ENCODE assay signal across 21 cellular contexts in the genomic region with DNA sequence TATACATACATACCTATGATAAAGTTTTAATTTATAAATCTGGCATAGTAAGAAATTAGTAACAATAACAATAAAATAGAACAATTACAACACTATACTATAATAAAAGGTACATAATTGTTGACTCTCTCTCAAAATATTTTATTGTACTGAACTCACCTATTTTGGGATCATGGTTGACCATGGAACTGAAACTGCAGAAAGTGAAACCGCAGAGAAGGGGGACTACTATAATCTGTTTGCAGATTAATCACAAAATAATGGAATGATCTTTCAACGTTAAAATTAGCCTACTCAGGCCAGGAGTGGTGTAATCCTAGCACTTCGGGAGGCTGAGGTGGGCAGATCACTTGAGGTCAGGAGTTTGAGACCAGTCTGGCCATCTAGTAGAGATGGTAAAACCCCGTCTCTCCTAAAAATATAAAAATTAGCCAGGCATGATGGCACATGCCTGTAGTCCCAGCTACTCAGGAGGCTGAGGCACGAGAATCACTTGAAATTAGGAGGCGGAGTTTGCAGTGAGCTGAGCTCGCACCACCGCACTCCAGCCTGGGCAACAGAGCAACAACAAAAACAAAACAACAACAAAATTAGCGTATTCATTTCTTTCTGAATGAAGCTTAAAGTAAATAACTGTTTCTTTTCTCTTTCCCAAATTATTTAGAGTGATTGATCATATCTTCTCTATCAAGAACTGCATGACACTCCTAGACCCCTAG. TPM values are rescaled to one million over a fixed set of nuclear protein-coding genes. Genes with fewer than 3 reads are reported as not detected.
DNase-seq lines count a peak whose midpoint lies in the region; ATAC-seq, FAIRE-seq and TF ChIP-seq lines count a peak whose summit lies in the region.
"Had no signal": no experiment of that assay in that cellular context is flagged by ENCODE, and none has a peak within 500 bp of the region (broad histone marks: within the 10 kb centered on the region; RNA-seq: fewer than 3 reads in every experiment).

No MANE protein-coding gene starts in this region.

- H3K23ac ChIP-seq in H9 (ENCODE audit: insufficient read length, low read depth, low read length), result no peak overlapping the region

- H3K36me3 ChIP-seq in CD4-positive, CD25-positive, alpha-beta regulatory T cell (ENCODE audit: control insufficient read depth, insufficient read depth, low read length), result peaks cover 5% of the 10 kb centered on the region
- H3K36me3 ChIP-seq: WERI-Rb-1 had no signal

- H3K14ac ChIP-seq in H9 (ENCODE audit: insufficient read depth, low read length), result no peak overlapping the region

- H3K9ac ChIP-seq in H9 (ENCODE audit: extremely low read depth, insufficient read length, low read length), result no peak overlapping the region

- WGBS in H9 (ENCODE audit: extremely low coverage, insufficient read length, low lambda C conversion rate), result no CpG with 5 or more reads among the region's 9 CpGs

- H4K91ac ChIP-seq in H9 (ENCODE audit: insufficient read length, low read depth, low read length), result no peak overlapping the region

- no peaks in the 10 kb centered on the region for H3K79me1 ChIP-seq in H9 (ENCODE audit: insufficient read depth, low read depth, low read length, poor library complexity, severe bottlenecking)

- H4K20me1 ChIP-seq in H9 (ENCODE audit: control insufficient read depth, insufficient read depth, insufficient read length), result no peaks in the 10 kb centered on the region

- H3K4me3 ChIP-seq in CD4-positive, CD25-positive, alpha-beta regulatory T cell (ENCODE audit: low read depth, low read length), result peak overlapping the region; percentile 72
- H3K4me3 ChIP-seq: heart right ventricle, SK-N-MC had no signal

- peak; percentile 46 for FAIRE-seq in GM12892 (lab: Jason Lieb, UNC)
- FAIRE-seq: kidney had no signal

- H3K4me3 Mint-ChIP-seq in CD4-positive, CD25-positive, alpha-beta regulatory T cell, result peak overlapping the region in 3 of 4 donors; percentile 16 to 56 (median 55)
- peak overlapping the region; percentile 34 for H3K4me3 Mint-ChIP-seq in T-helper 1 cell treated with Interleukin-12 subunit alpha and Interleukin-12 subunit beta and Interleukin-4 antibody, amounts not matched to agents 30 μg/mL and 1 μg/mL, for 36 hours
- peak overlapping the region; percentile 73 to 74 for H3K4me3 Mint-ChIP-seq in effector memory CD8-positive, alpha-beta T cell
- no peak overlapping the region for H3K4me3 Mint-ChIP-seq in H9
- H3K4me3 Mint-ChIP-seq: mesothelial cell of epicardium had no signal

- no peak overlapping the region for H3K18ac ChIP-seq in H9 (ENCODE audit: insufficient read length, low read depth, low read length)

- H2BK12ac ChIP-seq in H9 (ENCODE audit: insufficient read length, low read depth, low read length), result no peak overlapping the region

- no peak overlapping the region for H3K56ac ChIP-seq in H9 (ENCODE audit: insufficient read length, low read depth, low read length)

- no peak overlapping the region for H4K8ac ChIP-seq in H9 (replicated peaks; ENCODE audit: insufficient read length, low read depth, low read length)

- no peaks in the 10 kb centered on the region for H3K27me3 Mint-ChIP-seq in CD4-positive, CD25-positive, alpha-beta regulatory T cell
- no peaks in the 10 kb centered on the region for H3K27me3 Mint-ChIP-seq in T-helper 1 cell treated with Interleukin-12 subunit alpha and Interleukin-12 subunit beta and Interleukin-4 antibody, amounts not matched to agents 30 μg/mL and 1 μg/mL, for 36 hours (ENCODE audit: low read depth)
- H3K27me3 Mint-ChIP-seq in effector memory CD8-positive, alpha-beta T cell, result no peaks in the 10 kb centered on the region
- peaks cover 3% of the 10 kb centered on the region for H3K27me3 Mint-ChIP-seq in H9 (ENCODE audit: low read depth)

- H2BK120ac ChIP-seq in H9 (ENCODE audit: low read depth, low read length, poor library complexity, severe bottlenecking), result no peak overlapping the region

- no peak overlapping the region for H2BK20ac ChIP-seq in H9 (ENCODE audit: low read depth, low read length, poor library complexity, severe bottlenecking)

- TF ChIP-seq CTCF in H9 (conservative IDR thresholded peaks at IDR 0.05), result no peak

- H2AK5ac ChIP-seq in H9 (ENCODE audit: insufficient read length, low read length), result no peak overlapping the region

- no peak overlapping the region for H2AFZ ChIP-seq in H9 (ENCODE audit: low read length)

- DNase-seq in CD4-positive, CD25-positive, alpha-beta regulatory T cell, result no peak
- DNase-seq in GM12892 (ENCODE audit: insufficient read length) (no peak), DMS53 (lab: John Stamatoyannopoulos, UW) (no peak), GM03348 (ENCODE audit: low spot score) (no peak), H9 (no peak), NCI-H774 (lab: John Stamatoyannopoulos, UW) (no peak)
- peak; percentile 39 to 47 (median 43) for DNase-seq in effector memory CD8-positive, alpha-beta T cell
- DNase-seq: aorta, dermis blood vessel endothelial cell, heart right ventricle, kidney, NCI-H1436, NCI-H446, OCI-M1, WERI-Rb-1 had no signal

- H3K23me2 ChIP-seq in H9 (ENCODE audit: insufficient read length, low read depth, low read length, poor library complexity, severe bottlenecking), result no peaks in the 10 kb centered on the region

- peak overlapping the region; percentile 78 for H3K27ac ChIP-seq in CD4-positive, CD25-positive, alpha-beta regulatory T cell (ENCODE audit: insufficient read depth, low read length, poor library complexity, severe bottlenecking)
- H3K27ac ChIP-seq in H9 (ENCODE audit: insufficient read length, low read depth, low read length), result no peak overlapping the region
- H3K27ac ChIP-seq: SK-N-MC, WERI-Rb-1 had no signal

- H3K27me3 ChIP-seq in CD4-positive, CD25-positive, alpha-beta regulatory T cell (ENCODE audit: control insufficient read depth, insufficient read depth, low read length), result no peaks in the 10 kb centered on the region
- no peaks in the 10 kb centered on the region for H3K27me3 ChIP-seq in H9 (ENCODE audit: insufficient read depth, low read length)

- no peak overlapping the region for H2BK5ac ChIP-seq in H9 (ENCODE audit: insufficient read length, low read length)

- H3K9me3 ChIP-seq in CD4-positive, CD25-positive, alpha-beta regulatory T cell (ENCODE audit: control insufficient read depth in 2 of 2, low read length in 2 of 2), result peaks cover under 1 to 5% of the 10 kb centered on the region in 2 experiments
- H3K9me3 ChIP-seq in H9 (ENCODE audit: control insufficient read depth, low read depth, low read length), result peaks cover 2% of the 10 kb centered on the region

- H2BK15ac ChIP-seq in H9 (ENCODE audit: low read depth, low read length), result no peak overlapping the region

- ATAC-seq in CD4-positive, CD25-positive, alpha-beta regulatory T cell (ENCODE audit: low read depth in 2 of 2), result no peak
- ATAC-seq in effector memory CD8-positive, alpha-beta T cell (replicated peaks), result peak; percentile 35
- ATAC-seq: esophagus mucosa, heart right ventricle had no signal

- H3K4me2 ChIP-seq in H9 (ENCODE audit: insufficient read depth, insufficient read length, low read length), result no peak overlapping the region

- H4K5ac ChIP-seq in H9 (ENCODE audit: insufficient read length, low read depth, low read length), result no peak overlapping the region

- H3K4me1 Mint-ChIP-seq in CD4-positive, CD25-positive, alpha-beta regulatory T cell, result peaks cover 34 to 70% (median 67%) of the 10 kb centered on the region in 4 donors
- peaks cover 51% of the 10 kb centered on the region for H3K4me1 Mint-ChIP-seq in T-helper 1 cell treated with Interleukin-12 subunit alpha and Interleukin-12 subunit beta and Interleukin-4 antibody, amounts not matched to agents 30 μg/mL and 1 μg/mL, for 36 hours (ENCODE audit: low read depth)
- H3K4me1 Mint-ChIP-seq in effector memory CD8-positive, alpha-beta T cell (ENCODE audit: low read depth in 2 of 2), result peaks cover 46 to 78% of the 10 kb centered on the region in 2 donors
- H3K4me1 Mint-ChIP-seq in H9, result peaks cover 11 to 12% of the 10 kb centered on the region in 2 experiments

- no peak for TF ChIP-seq POLR2A in GM12892 (IDR thresholded peaks at IDR 0.05; ENCODE audit: low read depth, low read length)

- no peak overlapping the region for H3T11ph ChIP-seq in H9 (ENCODE audit: low read length)

- H3K4ac ChIP-seq in H9 (ENCODE audit: low read depth, low read length), result no peak overlapping the region

- peaks cover 28% of the 10 kb centered on the region for H3K36me3 Mint-ChIP-seq in CD4-positive, CD25-positive, alpha-beta regulatory T cell
- H3K36me3 Mint-ChIP-seq in T-helper 1 cell treated with Interleukin-12 subunit alpha and Interleukin-12 subunit beta and Interleukin-4 antibody, amounts not matched to agents 30 μg/mL and 1 μg/mL, for 36 hours (ENCODE audit: low read depth), result peaks cover 43% of the 10 kb centered on the region
- H3K36me3 Mint-ChIP-seq in effector memory CD8-positive, alpha-beta T cell (ENCODE audit: insufficient read depth), result peaks cover 62% of the 10 kb centered on the region
- H3K36me3 Mint-ChIP-seq in H9 (ENCODE audit: insufficient read depth in 1 of 3, low read depth in 3 of 3), result peaks cover 3 to 10% (median 8%) of the 10 kb centered on the region in 3 experiments; a peak in 6 of 7 replicates

- no peaks in the 10 kb centered on the region for H3K79me2 ChIP-seq in H9 (ENCODE audit: insufficient read depth, low read length)

- peaks cover 49% of the 10 kb centered on the region for H3K4me1 ChIP-seq in CD4-positive, CD25-positive, alpha-beta regulatory T cell (ENCODE audit: control insufficient read depth, insufficient read depth, low read length, poor library complexity, severe bottlenecking)
- H3K4me1 ChIP-seq in H9 (ENCODE audit: insufficient read depth, low read length), result peaks cover 4% of the 10 kb centered on the region; the same call in 1 of the 2 replicates

- H3K27ac Mint-ChIP-seq in CD4-positive, CD25-positive, alpha-beta regulatory T cell, result peak overlapping the region; percentile 85 to 95 (median 87)
- H3K27ac Mint-ChIP-seq in T-helper 1 cell treated with Interleukin-12 subunit alpha and Interleukin-12 subunit beta and Interleukin-4 antibody, amounts not matched to agents 30 μg/mL and 1 μg/mL, for 36 hours, result peak overlapping the region; percentile 68
- peak overlapping the region; percentile 95 to 97 for H3K27ac Mint-ChIP-seq in effector memory CD8-positive, alpha-beta T cell
- no peak overlapping the region for H3K27ac Mint-ChIP-seq in H9
- H3K27ac Mint-ChIP-seq: mesothelial cell of epicardium had no signal

- H3K9me3 Mint-ChIP-seq in CD4-positive, CD25-positive, alpha-beta regulatory T cell, result peaks cover 3 to 11% (median 6%) of the 10 kb centered on the region in 7 donors
- H3K9me3 Mint-ChIP-seq in T-helper 1 cell treated with Interleukin-12 subunit alpha and Interleukin-12 subunit beta and Interleukin-4 antibody, amounts not matched to agents 30 μg/mL and 1 μg/mL, for 36 hours, result peaks cover 9% of the 10 kb centered on the region
- peaks cover 0 to 10% of the 10 kb centered on the region in 2 donors for H3K9me3 Mint-ChIP-seq in effector memory CD8-positive, alpha-beta T cell
- peaks cover 13 to 14% of the 10 kb centered on the region in 2 experiments for H3K9me3 Mint-ChIP-seq in H9

RNA-seq across cellular contexts. Expression of a gene that starts 45.7 kb away (rescaled TPM):
- 146 TPM for total RNA-seq in CD4-positive, CD25-positive, alpha-beta regulatory T cell
- 10 to 100 TPM; 30.4 to 40.6 (median 34.1) TPM for polyA plus RNA-seq in CD4-positive, CD25-positive, alpha-beta regulatory T cell
- 33.9 TPM for polyA plus RNA-seq in GM12892 (2012; ENCODE audit: missing spikeins)
- total RNA-seq in H9 (2021), result 0.22 and 0.31 TPM in 2 replicates
- total RNA-seq: dermis blood vessel endothelial cell, osteocyte had no signal
- polyA plus RNA-seq: BJ had no signal

RNA-seq across cellular contexts. Expression of a gene that starts 49.6 kb away (rescaled TPM):
- not detected for total RNA-seq in CD4-positive, CD25-positive, alpha-beta regulatory T cell
- not detected for polyA plus RNA-seq in CD4-positive, CD25-positive, alpha-beta regulatory T cell
- 3.1 TPM for polyA plus RNA-seq in GM12892 (2012; ENCODE audit: missing spikeins)
- total RNA-seq in H9 (2021), result not detected in 2 replicates
- total RNA-seq: aorta, dermis blood vessel endothelial cell, esophagus mucosa, heart right ventricle, kidney, mesothelial cell of epicardium, osteocyte had no signal
- polyA plus RNA-seq: aorta, BJ, heart right ventricle had no signal

Comparison
In these comparisons a context has a peak if more than half of its experiments do, and no peak if none do; other contexts are left out.
1. DNase-seq: peak in effector memory CD8-positive, alpha-beta T cell (3 of 3); none in CD4-positive, CD25-positive, alpha-beta regulatory T cell (0 of 3), GM12892 (single experiment), DMS53 (single experiment), GM03348 (single experiment), H9 (single experiment) and NCI-H774 (single experiment).
2. H3K27ac Mint-ChIP-seq: peak in CD4-positive, CD25-positive, alpha-beta regulatory T cell (3 of 3), T-helper 1 cell treated with Interleukin-12 subunit alpha and Interleukin-12 subunit beta and Interleukin-4 antibody, amounts not matched to agents 30 μg/mL and 1 μg/mL, for 36 hours (single experiment) and effector memory CD8-positive, alpha-beta T cell (2 of 2); none in H9 (0 of 3).
3. H3K4me3 Mint-ChIP-seq: peak in CD4-positive, CD25-positive, alpha-beta regulatory T cell (3 of 4), T-helper 1 cell treated with Interleukin-12 subunit alpha and Interleukin-12 subunit beta and Interleukin-4 antibody, amounts not matched to agents 30 μg/mL and 1 μg/mL, for 36 hours (single experiment) and effector memory CD8-positive, alpha-beta T cell (2 of 2); none in H9 (0 of 2).
4. RNA of a gene that starts 45.7 kb away (total RNA-seq): 146 TPM in CD4-positive, CD25-positive, alpha-beta regulatory T cell (single experiment); 0.22 to 0.31 TPM in H9; every median in the first group is over 100 times any median in the second.